In the genomic region with DNA sequence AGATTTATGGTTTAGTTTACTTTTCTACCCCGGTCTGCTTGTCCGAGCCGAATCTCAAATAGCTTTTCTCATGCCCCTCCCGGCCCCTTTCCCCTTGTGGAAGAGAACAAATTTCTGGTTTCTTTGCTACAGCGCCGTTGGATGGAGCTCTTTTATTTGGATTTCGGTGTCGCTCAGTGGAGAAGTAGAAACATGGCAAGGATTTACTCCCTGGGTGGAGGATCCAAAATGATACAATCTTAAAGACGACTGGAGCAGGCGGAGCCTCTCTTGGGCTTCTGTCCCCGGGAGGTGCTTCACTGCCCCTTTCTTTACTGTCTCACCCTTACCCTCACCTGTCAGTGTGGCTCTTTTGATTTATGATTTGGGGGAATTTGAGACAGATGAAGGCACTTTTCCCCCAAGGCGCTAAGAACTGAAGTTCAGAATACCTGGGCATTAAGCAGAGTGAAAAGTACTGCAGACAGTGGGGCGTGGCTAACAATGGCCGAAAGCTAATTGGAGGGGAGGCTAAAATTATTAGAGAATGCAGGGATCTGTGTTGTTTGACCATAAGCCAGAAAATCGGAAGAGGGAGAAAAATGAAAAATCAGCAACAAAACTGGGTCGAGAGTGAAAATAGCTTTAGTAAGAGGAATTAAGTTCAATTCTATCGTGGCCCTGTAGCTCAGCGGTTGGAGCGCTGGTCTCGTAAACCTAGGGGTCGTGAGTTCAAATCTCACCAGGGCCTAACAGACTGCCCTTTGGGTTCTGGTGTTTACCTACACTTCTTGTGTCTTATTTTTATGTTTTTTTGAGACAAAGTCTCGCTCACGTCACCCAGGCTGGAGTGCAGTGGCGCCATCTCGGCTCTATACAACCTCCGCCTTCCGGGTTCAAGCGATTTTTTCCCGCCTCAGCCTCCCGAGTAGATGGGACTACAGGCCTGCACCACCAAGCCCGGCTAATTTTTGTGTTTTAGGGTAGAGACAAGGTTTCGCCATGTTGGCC, we compare ENCODE assay signal across 8 cellular contexts.
DNase-seq lines count a peak whose midpoint lies in the region; ATAC-seq and TF ChIP-seq lines count a peak whose summit lies in the region.

No MANE protein-coding gene starts in this region.

- no peaks in the 10 kb centered on the region for H3K9me3 ChIP-seq in iPS-18a (ENCODE audit: control insufficient read depth, low read depth, low read length)
- H3K9me3 ChIP-seq in upper lobe of left lung: no peaks in the 10 kb centered on the region

- no peak for TF ChIP-seq EP300 in upper lobe of left lung (IDR thresholded peaks at IDR 0.05)

- TF ChIP-seq CTCF in AG10803 (conservative IDR thresholded peaks at IDR 0.05; ENCODE audit: low read length) (no peak), upper lobe of left lung (IDR thresholded peaks at IDR 0.05) (no peak)

- H3K9ac ChIP-seq in iPS-18a (ENCODE audit: low read length): peak overlapping the region; percentile 41

- 29 to 34% methylated on average over 32 of the region's 32 CpGs for WGBS in upper lobe of left lung, 2 donors

- H3K4me3 ChIP-seq in AG10803 (ENCODE audit: low read length) (peak overlapping the region; percentile 63), iPS-18a (ENCODE audit: low read length) (peak overlapping the region; percentile 98), upper lobe of left lung (peak overlapping the region in 3 of 4 donors; percentile 14 to 28 (median 26))

- DNase-seq in AG10803 (ENCODE audit: low read depth) (peak; percentile 24), HCEC 1CT (peak; percentile 66), upper lobe of left lung (no peak)
- peak; percentile 39 to 43 for DNase-seq in activated T-cell treated with anti-CD3 and anti-CD28 coated beads, Interleukin-2, amount 50 U/mL, for 48 hours

- H3K27me3 ChIP-seq in iPS-18a (ENCODE audit: control insufficient read depth, insufficient read depth, low read length) (peaks cover 9% of the 10 kb centered on the region), upper lobe of left lung (peaks cover 0 to 4% (median 0%) of the 10 kb centered on the region in 4 donors)

- peaks cover 3% of the 10 kb centered on the region for H3K4me1 ChIP-seq in iPS-18a (ENCODE audit: control insufficient read depth, low read depth, low read length)
- H3K4me1 ChIP-seq in upper lobe of left lung: peaks cover 0 to 12% (median 10%) of the 10 kb centered on the region in 4 donors

- no peak for TF ChIP-seq POLR2A in upper lobe of left lung (IDR thresholded peaks at IDR 0.05)

- no peaks in the 10 kb centered on the region for H3K36me3 ChIP-seq in iPS-18a (ENCODE audit: control insufficient read depth, low read depth, low read length)
- H3K36me3 ChIP-seq in upper lobe of left lung: no peaks in the 10 kb centered on the region

- H3K27ac ChIP-seq in iPS-18a (ENCODE audit: low read length): no peak overlapping the region
- H3K27ac ChIP-seq in upper lobe of left lung: no peak overlapping the region

- ATAC-seq in upper lobe of left lung (ENCODE audit: low FRiP score in 2 of 2) (no peak), HG02973 (IDR thresholded peaks at IDR 0.05; ENCODE audit: unreplicated experiment) (no peak), HG03439 (IDR thresholded peaks at IDR 0.05; ENCODE audit: unreplicated experiment) (no peak), GM18868 (IDR thresholded peaks at IDR 0.05; ENCODE audit: unreplicated experiment) (no peak)

Comparison
In these comparisons a context has a peak if more than half of its experiments do, and no peak if none do; other contexts are left out.
1. DNase-seq: peak in AG10803 (single experiment), HCEC 1CT (single experiment) and activated T-cell treated with anti-CD3 and anti-CD28 coated beads, Interleukin-2, amount 50 U/mL, for 48 hours (2 of 2); none in upper lobe of left lung (0 of 2).
2. H3K4me3 ChIP-seq: peak in every context shown above with its lines; median percentile 98 in iPS-18a; 63 in AG10803; 26 in upper lobe of left lung.